Comparison of ENCODE assay signal across 18 cellular contexts in the genomic region with DNA sequence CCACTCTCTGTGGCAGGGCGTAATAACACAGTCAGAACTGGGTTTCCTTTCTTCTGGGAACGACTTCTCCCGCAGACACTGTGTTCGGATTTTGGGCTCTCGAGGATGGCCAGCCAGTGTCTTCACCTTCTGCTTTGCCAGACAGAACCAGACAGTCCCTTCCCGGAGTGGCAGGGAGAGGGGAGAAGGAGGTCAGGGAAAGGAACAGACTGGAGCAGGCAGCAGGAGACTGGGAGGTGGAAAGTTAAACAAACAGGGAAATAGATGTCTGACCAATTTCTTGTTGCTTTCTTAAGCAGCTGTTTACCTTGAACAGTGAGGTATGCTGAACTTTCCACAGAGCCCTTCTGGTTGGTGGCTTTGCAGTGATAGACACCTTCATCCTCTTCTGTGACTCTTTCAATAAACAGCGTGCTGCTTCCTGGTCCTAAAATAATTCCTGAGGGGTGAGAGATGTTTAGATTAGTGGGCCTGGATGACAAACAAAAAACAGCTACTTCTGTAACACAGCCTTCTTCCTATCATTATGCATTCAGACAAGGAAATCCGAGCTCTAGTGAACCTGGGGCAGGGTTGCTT.
A peak's percentile ranks its signal among the peaks of the same experiment; 100 is the strongest.
DNase-seq lines count a peak whose midpoint lies in the region; ATAC-seq and TF ChIP-seq lines count a peak whose summit lies in the region.
"Had no signal": no experiment of that assay in that cellular context is flagged by ENCODE, and none has a peak within 500 bp of the region (broad histone marks: within the 10 kb centered on the region; RNA-seq: fewer than 3 reads in every experiment).

No MANE protein-coding gene starts in this region.

- H3K9ac ChIP-seq in BLaER1, result no peak overlapping the region

- H3K27ac Mint-ChIP-seq in activated CD8-positive, alpha-beta T cell treated with anti-CD3 and anti-CD28 coated beads for 36 hours, result peak overlapping the region; percentile 80
- peak overlapping the region; percentile 21 to 89 (median 79) for H3K27ac Mint-ChIP-seq in immature natural killer cell

- TF ChIP-seq CTCF in activated CD8-positive, alpha-beta T cell treated with anti-CD3 and anti-CD28 coated beads for 36 hours (IDR thresholded peaks at IDR 0.05), result no peak

- peaks cover 8% of the 10 kb centered on the region; the same call in 1 of the 2 replicates for H3K36me3 ChIP-seq in BLaER1
- H3K36me3 ChIP-seq: gastroesophageal sphincter, HAP-1, SJCRH30, vagina had no signal

- peaks cover 9% of the 10 kb centered on the region for H3K9me3 ChIP-seq in BLaER1
- H3K9me3 ChIP-seq: gastroesophageal sphincter, HAP-1, SJCRH30, vagina had no signal

- H3K4me2 ChIP-seq in BLaER1, result peak overlapping the region; percentile 63; the same call in 1 of the 2 replicates

- H3K9me3 Mint-ChIP-seq in activated CD8-positive, alpha-beta T cell treated with anti-CD3 and anti-CD28 coated beads for 36 hours, result peaks cover 5% of the 10 kb centered on the region
- no peaks in the 10 kb centered on the region for H3K9me3 Mint-ChIP-seq in immature natural killer cell

- no peaks in the 10 kb centered on the region for H3K27me3 ChIP-seq in BLaER1
- H3K27me3 ChIP-seq: gastroesophageal sphincter, SJCRH30, vagina had no signal

- CTCF ChIA-PET in activated CD8-positive, alpha-beta T cell treated with anti-CD3 and anti-CD28 coated beads for 36 hours (lab: Charles Lee), result no interaction called here

- DNase-seq in ELR (ENCODE audit: low read depth), result peak; percentile 45
- no peak for DNase-seq in activated CD8-positive, alpha-beta T cell treated with anti-CD3 and anti-CD28 coated beads for 36 hours
- DNase-seq in immature natural killer cell, result no peak
- no peak for DNase-seq in MV-4-11 (lab: John Stamatoyannopoulos, UW)
- DNase-seq: activated gamma-delta T cell treated with Interleukin-2 at 50 U/mL for 16 hours; DMS153; Karpas-422; NCI-H1436 treated with DMSO at 0.1 percent for 48 hours; NCI-H446 treated with DMSO at 0.1 percent for 48 hours; SJCRH30; stimulated activated CD4-positive, alpha-beta T cell treated with anti-CD3 and anti-CD28 coated beads, Interleukin-4, amount 100 ng/mL, for 4 hours had no signal

- H3K36me3 Mint-ChIP-seq in activated CD8-positive, alpha-beta T cell treated with anti-CD3 and anti-CD28 coated beads for 36 hours (ENCODE audit: low read depth), result peaks cover 1% of the 10 kb centered on the region
- no peaks in the 10 kb centered on the region for H3K36me3 Mint-ChIP-seq in immature natural killer cell

- H3K4me1 Mint-ChIP-seq in activated CD8-positive, alpha-beta T cell treated with anti-CD3 and anti-CD28 coated beads for 36 hours (ENCODE audit: low read depth), result peaks cover 43% of the 10 kb centered on the region
- peaks cover 49% of the 10 kb centered on the region in 2 donors for H3K4me1 Mint-ChIP-seq in immature natural killer cell

- H3K27me3 Mint-ChIP-seq in activated CD8-positive, alpha-beta T cell treated with anti-CD3 and anti-CD28 coated beads for 36 hours, result no peaks in the 10 kb centered on the region
- no peaks in the 10 kb centered on the region for H3K27me3 Mint-ChIP-seq in immature natural killer cell (ENCODE audit: low read depth in 3 of 3)

- H3K4me1 ChIP-seq in BLaER1, result peaks cover 54% of the 10 kb centered on the region
- H3K4me1 ChIP-seq: gastroesophageal sphincter, HAP-1 had no signal

- no peaks in the 10 kb centered on the region for H4K20me1 ChIP-seq in BLaER1

- POLR2A ChIA-PET in activated CD8-positive, alpha-beta T cell treated with anti-CD3 and anti-CD28 coated beads for 36 hours (lab: Charles Lee), result no interaction called here

- H3K4me3 Mint-ChIP-seq in activated CD8-positive, alpha-beta T cell treated with anti-CD3 and anti-CD28 coated beads for 36 hours, result no peak overlapping the region
- H3K4me3 Mint-ChIP-seq in immature natural killer cell, result peak overlapping the region; percentile 9 to 69 (median 42)

- H3K4me3 ChIP-seq in BLaER1, result no peak overlapping the region
- H3K4me3 ChIP-seq: gastroesophageal sphincter, HAP-1, SJCRH30, vagina had no signal

- ATAC-seq in activated CD8-positive, alpha-beta T cell treated with anti-CD3 and anti-CD28 coated beads for 36 hours, result no peak
- ATAC-seq in HG03354 (IDR thresholded peaks at IDR 0.05; ENCODE audit: poor library complexity, severe bottlenecking, unreplicated experiment) (no peak), GM18517 (IDR thresholded peaks at IDR 0.05; ENCODE audit: unreplicated experiment) (no peak), GM21576 (IDR thresholded peaks at IDR 0.05; ENCODE audit: unreplicated experiment) (no peak)
- ATAC-seq: gastroesophageal sphincter had no signal

- no peak overlapping the region for H3K27ac ChIP-seq in BLaER1
- H3K27ac ChIP-seq: gastroesophageal sphincter, SJCRH30, vagina had no signal

- intact Hi-C loops in activated CD8-positive, alpha-beta T cell treated with anti-CD3 and anti-CD28 coated beads for 36 hours (cut with micrococcal nuclease), result no loop called here
